8 cellular contexts compared by ENCODE assay signal in the genomic region with DNA sequence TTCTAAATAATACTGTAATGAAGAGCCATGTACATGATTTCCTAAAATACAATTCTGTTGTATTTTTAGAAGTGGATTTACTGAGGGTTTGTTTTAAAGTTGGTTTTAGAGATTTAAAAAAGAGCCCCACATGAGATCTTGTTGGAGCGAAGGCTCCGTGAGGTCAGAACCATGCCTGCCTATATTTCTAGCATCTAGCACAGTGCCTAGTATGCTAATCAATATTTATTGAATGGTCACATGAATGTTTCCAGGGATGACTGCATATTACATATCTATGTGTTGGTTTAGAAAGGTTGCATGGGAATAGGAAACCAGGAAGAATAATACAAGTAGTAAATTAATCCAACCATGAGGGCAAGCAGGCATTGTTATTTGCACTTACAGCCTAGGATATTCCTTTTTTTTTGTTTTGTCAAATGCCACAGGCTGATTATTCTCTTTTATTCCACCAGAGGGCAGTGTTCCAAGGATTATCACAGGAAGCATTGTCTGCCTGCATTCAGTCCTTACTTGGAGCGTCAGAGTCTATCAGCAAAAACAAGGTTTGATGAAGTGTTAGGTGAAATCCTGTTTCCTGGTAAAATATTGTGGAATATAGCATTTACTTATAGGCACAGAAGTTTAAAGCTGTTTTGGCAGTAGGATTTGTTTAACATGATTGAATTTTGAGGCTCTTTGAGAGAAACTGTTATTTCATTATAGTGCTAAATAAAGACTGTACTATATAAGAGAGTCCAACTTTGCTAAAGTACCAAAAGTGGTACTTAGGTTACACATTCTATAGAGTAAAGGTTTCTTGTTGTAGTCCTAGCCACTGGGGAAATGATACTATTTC. TPM values are rescaled to one million over a fixed set of nuclear protein-coding genes. Genes with fewer than 3 reads are reported as not detected.
A peak's percentile ranks its signal among the peaks of the same experiment; 100 is the strongest.
DNase-seq lines count a peak whose midpoint lies in the region; ATAC-seq and TF ChIP-seq lines count a peak whose summit lies in the region.

No MANE protein-coding gene starts in this region.

- WGBS in lung, 2 donors: 61 to 68% methylated on average over 3 of the region's 3 CpGs

- H3K4me1 ChIP-seq in lung (ENCODE audit: control insufficient read depth in 2 of 2, insufficient read depth in 2 of 2, low read length in 2 of 2) (no peaks in the 10 kb centered on the region), uterus (no peaks in the 10 kb centered on the region)

- H3K27me3 ChIP-seq in lung (ENCODE audit: control insufficient read depth, insufficient read depth) (no peaks in the 10 kb centered on the region), uterus (no peaks in the 10 kb centered on the region)

- intact Hi-C loops in uterus (cut with DNase I; ENCODE audit: low total_unique reads): no loop called here

- TF ChIP-seq POLR2A in NB4 (IDR thresholded peaks at IDR 0.05; ENCODE audit: extremely low read depth, insufficient read length): no peak
- TF ChIP-seq POLR2A in uterus (IDR thresholded peaks at IDR 0.05): no peak

- H3K4me3 ChIP-seq in NB4 (ENCODE audit: low read depth, low read length) (no peak overlapping the region), SK-N-MC (no peak overlapping the region), lung (no peak overlapping the region), uterus (no peak overlapping the region)

- H3K9ac ChIP-seq in SK-N-MC (ENCODE audit: insufficient read length): peak overlapping the region; percentile 63

- ATAC-seq in lung (ENCODE audit: insufficient read depth, low FRiP score): peak; percentile 82

- H3K9me3 ChIP-seq in SK-N-MC (ENCODE audit: low read depth, low read length): no peaks in the 10 kb centered on the region
- no peaks in the 10 kb centered on the region for H3K9me3 ChIP-seq in lung (ENCODE audit: control insufficient read depth in 2 of 2, insufficient read depth in 1 of 2, low read length in 1 of 2)
- no peaks in the 10 kb centered on the region for H3K9me3 ChIP-seq in uterus

- peak; percentile 50 for DNase-seq in AG08396 (ENCODE audit: low spot score)
- peak; percentile 38 for DNase-seq in GM04504 (ENCODE audit: low read depth)
- DNase-seq in NB4 (ENCODE audit: low read depth): peak; percentile 76
- peak; percentile 87 for DNase-seq in SK-N-MC (ENCODE audit: low read depth, low spot score)
- peak; percentile 61 to 80 for DNase-seq in dermis microvascular lymphatic vessel endothelial cell (ENCODE audit: low read depth in 2 of 2)
- no peak for DNase-seq in lung (ENCODE audit: low spot score)
- peak in 1 of 2 donors; percentile 24 for DNase-seq in uterus
- no peak for DNase-seq in 8988T

- H3K36me3 ChIP-seq in SK-N-MC (ENCODE audit: insufficient read depth, low read length): peaks cover 65% of the 10 kb centered on the region
- peaks cover 19 to 28% of the 10 kb centered on the region in 2 donors for H3K36me3 ChIP-seq in lung (ENCODE audit: control insufficient read depth in 2 of 2, insufficient read depth in 2 of 2, low read length in 2 of 2)
- H3K36me3 ChIP-seq in uterus: no peaks in the 10 kb centered on the region

- TF ChIP-seq CTCF in NB4 (IDR thresholded peaks at IDR 0.05; ENCODE audit: low read depth, low read length): peak; percentile 80
- TF ChIP-seq CTCF in lung (IDR thresholded peaks at IDR 0.05; ENCODE audit: control extremely low read depth, extremely low read depth): peak; percentile 80
- peak; percentile 72 to 84 (median 80) for TF ChIP-seq CTCF in uterus (IDR thresholded peaks at IDR 0.05)

- H3K27ac ChIP-seq in SK-N-MC: peak overlapping the region; percentile 91
- no peak overlapping the region for H3K27ac ChIP-seq in lung (ENCODE audit: low read depth in 1 of 2, low read length in 1 of 2)
- H3K27ac ChIP-seq in uterus: no peak overlapping the region

RNA-seq across cellular contexts. Expression of gene COG3, which starts 46.8 kb away (rescaled TPM):
- total RNA-seq in dermis microvascular lymphatic vessel endothelial cell (21.6 and 25.7 TPM in 2 replicates), lung (10 to 100 TPM; 26.3 to 66.7 TPM), uterus (10 to 100 TPM; 26.2 to 57.4 (median 36.5) TPM)
- polyA plus RNA-seq in lung: 10 to 100 TPM; 14.7 to 18.6 TPM

Comparison
In these comparisons a context has a peak if more than half of its experiments do, and no peak if none do; other contexts are left out.
1. DNase-seq: peak in AG08396 (single experiment), GM04504 (single experiment), NB4 (single experiment), SK-N-MC (single experiment) and dermis microvascular lymphatic vessel endothelial cell (2 of 2); none in lung (single experiment) and 8988T (single experiment).
2. Peak in every context shown above with its lines, with median percentiles within 50 percentile points of each other: CTCF ChIP-seq.